In genomic region chr7:96778263-96778662, GRCh38 we compare ENCODE assay signal across 1 cellular context.
TF ChIP-seq lines count a peak whose summit lies in the region.

No MANE protein-coding gene starts in this region.

TF ChIP-seq in HCT116, 20 proteins besides CTCF, POLR2A, EP300 and RAD21 (continued from another document):
- no peak for TF ChIP-seq REST (IDR thresholded peaks at IDR 0.05; ENCODE audit: low read depth)
- TF ChIP-seq EZH2 (IDR thresholded peaks at IDR 0.05) = no peak
- no peak for TF ChIP-seq SRF (IDR thresholded peaks at IDR 0.05; ENCODE audit: low read depth)
- TF ChIP-seq, protein P1, sequence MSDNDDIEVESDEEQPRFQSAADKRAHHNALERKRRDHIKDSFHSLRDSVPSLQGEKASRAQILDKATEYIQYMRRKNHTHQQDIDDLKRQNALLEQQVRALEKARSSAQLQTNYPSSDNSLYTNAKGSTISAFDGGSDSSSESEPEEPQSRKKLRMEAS (IDR thresholded peaks at IDR 0.05) = no peak
- no peak for TF ChIP-seq FOSL1 (IDR thresholded peaks at IDR 0.05; ENCODE audit: low read depth)
- TF ChIP-seq, protein P2, sequence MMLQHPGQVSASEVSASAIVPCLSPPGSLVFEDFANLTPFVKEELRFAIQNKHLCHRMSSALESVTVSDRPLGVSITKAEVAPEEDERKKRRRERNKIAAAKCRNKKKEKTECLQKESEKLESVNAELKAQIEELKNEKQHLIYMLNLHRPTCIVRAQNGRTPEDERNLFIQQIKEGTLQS (IDR thresholded peaks at IDR 0.05) = no peak
- TF ChIP-seq JUND (IDR thresholded peaks at IDR 0.05) = no peak
